ENCODE assay signal across 26 cellular contexts in the genomic region with DNA sequence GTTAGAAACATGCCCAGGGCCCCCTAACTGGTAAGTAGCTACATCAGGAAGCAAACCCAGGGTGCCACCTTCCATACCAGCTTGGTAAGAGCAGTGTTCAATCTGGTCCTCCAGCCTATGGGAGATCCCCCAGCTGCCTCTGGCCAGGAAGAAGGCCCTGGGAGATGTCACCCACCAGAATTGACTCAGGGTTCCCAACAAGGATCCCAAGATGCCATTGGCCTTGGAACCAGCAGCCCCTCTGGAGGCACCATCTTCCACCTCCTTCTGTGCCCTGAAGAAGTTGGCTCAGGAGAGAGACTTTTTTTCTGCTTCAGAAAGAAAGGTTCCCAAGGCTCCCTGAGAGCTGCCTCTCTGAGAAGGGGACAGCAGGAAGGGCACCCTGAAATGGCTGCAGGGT. TPM values are rescaled to one million over a fixed set of nuclear protein-coding genes. Genes with fewer than 3 reads are reported as not detected.
"Had no signal": no experiment of that assay in that cellular context is flagged by ENCODE, and none has a peak within 500 bp of the region (broad histone marks: within the 10 kb centered on the region; RNA-seq: fewer than 3 reads in every experiment).

No MANE protein-coding gene starts in this region.

- H3K27me3 ChIP-seq: brain microvascular endothelial cell, dorsolateral prefrontal cortex, esophagus squamous epithelium, heart left ventricle, right atrium auricular region, testis, upper lobe of right lung had no signal

- H3K36me3 ChIP-seq: esophagus squamous epithelium, upper lobe of right lung, WERI-Rb-1 had no signal

- H3K27ac ChIP-seq: brain microvascular endothelial cell, dorsolateral prefrontal cortex, testis, upper lobe of right lung, WERI-Rb-1 had no signal

- DNase-seq: activated CD4-positive, alpha-beta T cell treated with anti-CD3 and anti-CD28 coated beads, Interleukin-2, amount 50 U/mL, for 1 hour; activated CD4-positive, CD25-positive, alpha-beta regulatory T cell treated with anti-CD3 and anti-CD28 coated beads, Interleukin-2, amount 50 U/mL, for 72 hours; activated CD8-positive, alpha-beta T cell treated with anti-CD3 and anti-CD28 coated beads, Interleukin-2, amount 10 ng/mL, durations not matched to agents 7 days and 5 days; activated gamma-delta T cell; aorta; brain microvascular endothelial cell; central memory CD4-positive, alpha-beta T cell; dorsolateral prefrontal cortex; esophagus squamous epithelium; heart left ventricle; left colon; naive thymus-derived CD4-positive, alpha-beta T cell; stimulated activated CD4-positive, alpha-beta T cell treated with anti-CD3 and anti-CD28 coated beads, Interleukin-4, amount 100 ng/mL, for 24 hours; stimulated activated naive CD8-positive, alpha-beta T cell treated with anti-CD3 and anti-CD28 coated beads, Interleukin-15, amount 100 ng/mL, for 72 hours; testis; upper lobe of right lung; WERI-Rb-1 had no signal

- ATAC-seq: activated CD8-positive, alpha-beta T cell treated with anti-CD3 and anti-CD28 coated beads, Interleukin-2, amount 10 ng/mL, durations not matched to agents 7 days and 5 days; heart left ventricle; left colon; naive thymus-derived CD4-positive, alpha-beta T cell; SK-N-SH treated with all-trans-retinoic acid at 6 μM for 48 hours; stimulated activated naive CD8-positive, alpha-beta T cell treated with anti-CD3 and anti-CD28 coated beads, Interleukin-15, amount 100 ng/mL, for 72 hours; upper lobe of right lung had no signal

- H3K9me3 ChIP-seq: esophagus squamous epithelium, heart left ventricle, right atrium auricular region, testis, upper lobe of right lung had no signal

- H3K4me3 ChIP-seq: dorsolateral prefrontal cortex, esophagus squamous epithelium, heart left ventricle, right atrium auricular region, testis, upper lobe of right lung had no signal

RNA-seq across cellular contexts. Expression of gene IL17B, which starts 56.6 kb away (rescaled TPM):
- total RNA-seq: activated CD8-positive, alpha-beta T cell treated with anti-CD3 and anti-CD28 coated beads, Interleukin-2, amount 10 ng/mL, durations not matched to agents 7 days and 5 days; activated T-helper 1 cell treated with anti-CD3 and anti-CD28 coated beads, Interleukin-12 subunit alpha, Interleukin-12 subunit beta, Interleukin-2, Interleukin-4 antibody, amounts not matched to agents 30 ng/mL and 10 ng/mL and 1 ng/mL, durations not matched to agents 14 hours and 24 hours and 36 hours; lower leg skin; mesenteric fat pad; naive thymus-derived CD4-positive, alpha-beta T cell; neural crest cell; progenitor cell of endocrine pancreas; T-helper 2 cell treated with Interferon-gamma antibody and Interleukin-4, amounts not matched to agents 100 ng/mL and 5 ng/mL, for 36 hours; upper lobe of right lung had no signal
- polyA plus RNA-seq: keratinocyte; naive thymus-derived CD4-positive, alpha-beta T cell had no signal
